Comparison of ENCODE assay signal across 9 cellular contexts in the genomic region with DNA sequence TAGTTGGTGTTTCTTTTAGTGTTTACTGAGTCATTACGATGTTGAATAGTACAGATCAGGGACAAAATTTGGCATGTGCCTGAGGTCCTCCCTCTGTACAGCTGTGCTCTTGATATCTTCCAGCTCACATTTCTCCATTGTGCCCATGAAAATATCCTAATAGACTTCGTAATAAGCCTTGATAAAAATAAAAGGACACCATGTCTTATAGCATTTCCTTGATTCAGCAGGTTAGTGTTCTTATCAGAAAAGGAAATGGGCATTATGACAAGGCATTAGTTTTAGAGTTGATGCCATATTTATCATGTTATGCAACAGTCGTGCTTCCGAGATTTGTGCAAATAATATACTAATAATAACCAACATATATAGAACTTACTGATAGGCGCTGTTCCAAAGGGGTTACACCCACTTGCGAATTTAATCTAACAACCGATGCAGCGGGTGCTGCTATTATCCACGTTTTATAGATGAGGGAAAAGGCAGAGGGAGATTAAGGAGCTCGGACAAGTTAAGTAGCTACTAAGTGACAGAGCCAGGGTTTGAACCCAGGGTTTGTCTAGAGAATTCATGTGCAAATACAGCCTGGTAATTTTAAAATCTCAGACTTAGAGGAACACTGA.
"Had no signal": no experiment of that assay in that cellular context is flagged by ENCODE, and none has a peak within 500 bp of the region (broad histone marks: within the 10 kb centered on the region; RNA-seq: fewer than 3 reads in every experiment).

No MANE protein-coding gene starts in this region.

- H3K27ac ChIP-seq: transverse colon had no signal

- ATAC-seq: activated CD4-positive, CD25-positive, alpha-beta regulatory T cell treated with anti-CD3 and anti-CD28 coated beads, Interleukin-2, amount 50 U/mL, for 24 hours had no signal

- DNase-seq: amniotic stem cell; cerebellar nuclear complex; endodermal cell; foreskin fibroblast; head of caudate nucleus; stimulated activated CD4-positive, alpha-beta T cell treated with anti-CD3 and anti-CD28 coated beads, Interleukin-4, amount 100 ng/mL, for 4 hours; transverse colon had no signal

- H3K27me3 ChIP-seq: transverse colon had no signal

- H3K36me3 ChIP-seq: transverse colon had no signal

- H3K4me1 ChIP-seq: transverse colon had no signal

- H3K4me3 ChIP-seq: transverse colon had no signal

- H3K9me3 ChIP-seq: transverse colon had no signal

- FAIRE-seq: TTC549 had no signal
